Comparison of ENCODE assay signal across 14 cellular contexts in the genomic region with DNA sequence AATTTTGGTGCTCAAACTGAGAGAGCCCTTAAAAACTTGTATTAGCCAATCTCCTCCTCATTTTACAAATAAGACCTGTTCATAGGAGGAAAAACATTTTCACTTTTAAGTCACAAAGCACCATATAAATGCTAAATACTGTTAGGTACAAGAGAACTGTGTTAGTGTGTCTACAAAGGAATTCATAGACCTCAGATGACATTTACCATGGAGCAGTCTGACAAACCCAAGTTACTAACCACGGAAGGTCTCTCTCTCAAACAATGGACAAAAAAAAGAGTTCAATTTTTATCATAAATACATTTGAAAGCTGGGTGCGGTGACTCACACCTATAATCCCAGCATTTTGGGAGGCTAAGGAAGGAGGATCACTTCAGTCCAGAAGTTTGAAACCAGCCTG. TPM values are rescaled to one million over a fixed set of nuclear protein-coding genes. Genes with fewer than 3 reads are reported as not detected.
A peak's percentile ranks its signal among the peaks of the same experiment; 100 is the strongest.
DNase-seq lines count a peak whose midpoint lies in the region; ATAC-seq and TF ChIP-seq lines count a peak whose summit lies in the region.
"Had no signal": no experiment of that assay in that cellular context is flagged by ENCODE, and none has a peak within 500 bp of the region (broad histone marks: within the 10 kb centered on the region; RNA-seq: fewer than 3 reads in every experiment).

No MANE protein-coding gene starts in this region.

- no peak overlapping the region for H3K27ac ChIP-seq in CD4-positive, CD25-positive, alpha-beta regulatory T cell (ENCODE audit: insufficient read depth, low read length, poor library complexity, severe bottlenecking)
- no peak overlapping the region for H3K27ac ChIP-seq in mesenchymal stem cell (ENCODE audit: low read length, poor library complexity, severe bottlenecking)
- no peak overlapping the region for H3K27ac ChIP-seq in sigmoid colon
- H3K27ac ChIP-seq: PC-9 had no signal

- H3K4me3 Mint-ChIP-seq in CD4-positive, CD25-positive, alpha-beta regulatory T cell = peak overlapping the region in 3 of 4 donors; percentile 41 to 69 (median 52)
- H3K4me3 Mint-ChIP-seq in activated T-helper 17 cell treated with anti-CD3 and anti-CD28 coated beads, Interleukin-2, amount 50 U/mL, for 72 hours = no peak overlapping the region

- peaks cover 3% of the 10 kb centered on the region for H3K36me3 Mint-ChIP-seq in CD4-positive, CD25-positive, alpha-beta regulatory T cell
- peaks cover 62% of the 10 kb centered on the region for H3K36me3 Mint-ChIP-seq in activated T-helper 17 cell treated with anti-CD3 and anti-CD28 coated beads, Interleukin-2, amount 50 U/mL, for 72 hours (ENCODE audit: low read depth)

- no peak for TF ChIP-seq CTCF in sigmoid colon (IDR thresholded peaks at IDR 0.05)

- no peak overlapping the region for H3K18ac ChIP-seq in mesenchymal stem cell (ENCODE audit: low read depth in 1 of 2, low read length in 2 of 2)

- H2BK120ac ChIP-seq in mesenchymal stem cell (ENCODE audit: low read depth, low read length) = peak overlapping the region; percentile 34

- no peak for DNase-seq in CD4-positive, CD25-positive, alpha-beta regulatory T cell
- DNase-seq in ELR (ENCODE audit: low read depth) (peak; percentile 16), mesenchymal stem cell (no peak), SW480 (ENCODE audit: low spot score) (no peak), NCI-H1105 treated with DMSO at 0.1 percent for 48 hours (lab: John Stamatoyannopoulos, UW) (no peak), sigmoid colon (no peak)
- DNase-seq: AML-193, DND-41, KBM-7, NCI-H1092, NCI-H1694, NCI-H345, PC-9 had no signal

- ATAC-seq in CD4-positive, CD25-positive, alpha-beta regulatory T cell (ENCODE audit: low read depth in 2 of 2) = no peak
- peak; percentile 24 for ATAC-seq in activated T-helper 17 cell treated with anti-CD3 and anti-CD28 coated beads, Interleukin-2, amount 50 U/mL, for 72 hours (replicated peaks)

- TF ChIP-seq POLR2A in sigmoid colon (IDR thresholded peaks at IDR 0.05) = no peak

- H3K4me1 ChIP-seq in CD4-positive, CD25-positive, alpha-beta regulatory T cell (ENCODE audit: control insufficient read depth, insufficient read depth, low read length, poor library complexity, severe bottlenecking) = peaks cover 23% of the 10 kb centered on the region
- H3K4me1 ChIP-seq in mesenchymal stem cell (ENCODE audit: control insufficient read depth, insufficient read depth, low read depth, low read length) (peaks cover 7% of the 10 kb centered on the region), sigmoid colon (peaks cover 0 to 39% (median 24%) of the 10 kb centered on the region in 4 donors)

- no peak overlapping the region for H3K4me3 ChIP-seq in CD4-positive, CD25-positive, alpha-beta regulatory T cell (ENCODE audit: low read depth, low read length)
- no peak overlapping the region for H3K4me3 ChIP-seq in mesenchymal stem cell (ENCODE audit: insufficient read depth in 1 of 2, low read depth in 1 of 2, low read length in 2 of 2)
- no peak overlapping the region for H3K4me3 ChIP-seq in sigmoid colon
- H3K4me3 ChIP-seq: PC-9 had no signal

- H3K79me1 ChIP-seq in mesenchymal stem cell (replicated peaks; ENCODE audit: low read length, poor library complexity, severe bottlenecking) = peaks cover 2% of the 10 kb centered on the region

- no peak overlapping the region for H2AFZ ChIP-seq in mesenchymal stem cell (ENCODE audit: low read depth, low read length)
- H2AFZ ChIP-seq: PC-9 had no signal

- 98% methylated on average over 2 of the region's 2 CpGs for WGBS in mesenchymal stem cell
- WGBS in sigmoid colon, 2 donors = 77 to 79% methylated on average over 2 of the region's 2 CpGs

- H3K36me3 ChIP-seq in CD4-positive, CD25-positive, alpha-beta regulatory T cell (ENCODE audit: control insufficient read depth, insufficient read depth, low read length) = peaks cover 3% of the 10 kb centered on the region
- peaks cover 10 to 17% of the 10 kb centered on the region in 2 experiments for H3K36me3 ChIP-seq in mesenchymal stem cell (ENCODE audit: control insufficient read depth in 1 of 2, insufficient read depth in 2 of 2, low read depth in 1 of 2, low read length in 2 of 2)
- peaks cover 0 to 4% (median 2%) of the 10 kb centered on the region in 4 donors for H3K36me3 ChIP-seq in sigmoid colon

- no peaks in the 10 kb centered on the region for H3K9me3 ChIP-seq in CD4-positive, CD25-positive, alpha-beta regulatory T cell (ENCODE audit: control insufficient read depth in 2 of 2, low read length in 2 of 2)
- no peaks in the 10 kb centered on the region for H3K9me3 ChIP-seq in mesenchymal stem cell (ENCODE audit: control insufficient read depth, low read length)
- H3K9me3 ChIP-seq in sigmoid colon = no peaks in the 10 kb centered on the region

- intact Hi-C loops in sigmoid colon (cut with DNase I) = no loop called here

- no peak overlapping the region for H4K8ac ChIP-seq in mesenchymal stem cell (ENCODE audit: low read length)

- no peak overlapping the region for H3K14ac ChIP-seq in mesenchymal stem cell (ENCODE audit: low read length in 2 of 2)

- peaks cover 30 to 75% (median 58%) of the 10 kb centered on the region in 4 donors for H3K4me1 Mint-ChIP-seq in CD4-positive, CD25-positive, alpha-beta regulatory T cell
- H3K4me1 Mint-ChIP-seq in activated T-helper 17 cell treated with anti-CD3 and anti-CD28 coated beads, Interleukin-2, amount 50 U/mL, for 72 hours = peaks cover 33% of the 10 kb centered on the region

- H3K27me3 Mint-ChIP-seq in CD4-positive, CD25-positive, alpha-beta regulatory T cell = no peaks in the 10 kb centered on the region
- H3K27me3 Mint-ChIP-seq in activated T-helper 17 cell treated with anti-CD3 and anti-CD28 coated beads, Interleukin-2, amount 50 U/mL, for 72 hours = no peaks in the 10 kb centered on the region

- no peak for TF ChIP-seq EP300 in sigmoid colon (IDR thresholded peaks at IDR 0.05)

- no peak overlapping the region for H2BK15ac ChIP-seq in mesenchymal stem cell (ENCODE audit: low read depth, poor library complexity, severe bottlenecking)

- H2AK5ac ChIP-seq in mesenchymal stem cell (ENCODE audit: low read length, severe bottlenecking) = no peak overlapping the region

- H3K4ac ChIP-seq in mesenchymal stem cell (ENCODE audit: low read depth in 1 of 2, low read length in 2 of 2) = no peak overlapping the region

- no peak overlapping the region for H4K91ac ChIP-seq in mesenchymal stem cell (ENCODE audit: low read length)

- no peak overlapping the region for H2BK5ac ChIP-seq in mesenchymal stem cell (ENCODE audit: low read depth, low read length, poor library complexity, severe bottlenecking)

- peak overlapping the region; percentile 1 to 89 (median 20) for H3K27ac Mint-ChIP-seq in CD4-positive, CD25-positive, alpha-beta regulatory T cell
- H3K27ac Mint-ChIP-seq in activated T-helper 17 cell treated with anti-CD3 and anti-CD28 coated beads, Interleukin-2, amount 50 U/mL, for 72 hours = no peak overlapping the region

- H3K9ac ChIP-seq in mesenchymal stem cell (ENCODE audit: low read length) = no peak overlapping the region

- no peak overlapping the region for H2BK12ac ChIP-seq in mesenchymal stem cell (ENCODE audit: low read length in 2 of 2)

- H3K23ac ChIP-seq in mesenchymal stem cell (ENCODE audit: low read length in 2 of 2) = no peak overlapping the region

- H3K9me3 Mint-ChIP-seq in CD4-positive, CD25-positive, alpha-beta regulatory T cell = no peaks in the 10 kb centered on the region
- no peaks in the 10 kb centered on the region for H3K9me3 Mint-ChIP-seq in activated T-helper 17 cell treated with anti-CD3 and anti-CD28 coated beads, Interleukin-2, amount 50 U/mL, for 72 hours

- H3K4me2 ChIP-seq in mesenchymal stem cell (ENCODE audit: low read length, poor library complexity, severe bottlenecking) = no peak overlapping the region
- H3K4me2 ChIP-seq: PC-9 had no signal

- H3K27me3 ChIP-seq in CD4-positive, CD25-positive, alpha-beta regulatory T cell (ENCODE audit: control insufficient read depth, insufficient read depth, low read length) = no peaks in the 10 kb centered on the region
- H3K27me3 ChIP-seq in mesenchymal stem cell (ENCODE audit: control insufficient read depth in 1 of 2, insufficient read depth in 1 of 2, low read length in 2 of 2) (no peaks in the 10 kb centered on the region), sigmoid colon (no peaks in the 10 kb centered on the region)

RNA-seq across cellular contexts. Expression of a gene that starts 10.0 kb away (rescaled TPM):
- total RNA-seq in CD4-positive, CD25-positive, alpha-beta regulatory T cell = 36.4 TPM
- 10 to 100 TPM; 27.8 to 34.5 (median 29.6) TPM for polyA plus RNA-seq in CD4-positive, CD25-positive, alpha-beta regulatory T cell
- total RNA-seq in activated T-helper 17 cell treated with anti-CD3 and anti-CD28 coated beads, Interleukin-2, amount 50 U/mL, for 72 hours = 10 to 100 TPM; 59.8 to 64.0 TPM
- polyA plus RNA-seq in mesenchymal stem cell (2013, experiment 1 of 2) = 21.8 TPM
- polyA plus RNA-seq in mesenchymal stem cell (2013, experiment 2 of 2) = 21.4 TPM
- 10 to 100 TPM; 20.2 to 23.4 (median 22.2) TPM for total RNA-seq in sigmoid colon
- polyA plus RNA-seq in sigmoid colon = 1 to 10 TPM; 3.0 to 8.8 (median 4.9) TPM

RNA-seq across cellular contexts. Expression of a gene that starts 29.3 kb away (rescaled TPM):
- 34.9 TPM for total RNA-seq in CD4-positive, CD25-positive, alpha-beta regulatory T cell
- polyA plus RNA-seq in CD4-positive, CD25-positive, alpha-beta regulatory T cell = 1 to 10 TPM; 1.2 to 4.6 (median 1.7) TPM
- 10 to 100 TPM; 48.9 to 67.2 TPM for total RNA-seq in activated T-helper 17 cell treated with anti-CD3 and anti-CD28 coated beads, Interleukin-2, amount 50 U/mL, for 72 hours
- polyA plus RNA-seq in mesenchymal stem cell (2013, experiment 1 of 2) = 47.0 TPM
- polyA plus RNA-seq in mesenchymal stem cell (2013, experiment 2 of 2) = 48.9 TPM
- total RNA-seq in sigmoid colon = 10 to 100 TPM; 20.3 to 46.0 (median 24.0) TPM
- 10 to 100 TPM; 23.4 to 30.3 (median 30.0) TPM for polyA plus RNA-seq in sigmoid colon
